ENCODE assay signal across 8 cellular contexts in the genomic region with DNA sequence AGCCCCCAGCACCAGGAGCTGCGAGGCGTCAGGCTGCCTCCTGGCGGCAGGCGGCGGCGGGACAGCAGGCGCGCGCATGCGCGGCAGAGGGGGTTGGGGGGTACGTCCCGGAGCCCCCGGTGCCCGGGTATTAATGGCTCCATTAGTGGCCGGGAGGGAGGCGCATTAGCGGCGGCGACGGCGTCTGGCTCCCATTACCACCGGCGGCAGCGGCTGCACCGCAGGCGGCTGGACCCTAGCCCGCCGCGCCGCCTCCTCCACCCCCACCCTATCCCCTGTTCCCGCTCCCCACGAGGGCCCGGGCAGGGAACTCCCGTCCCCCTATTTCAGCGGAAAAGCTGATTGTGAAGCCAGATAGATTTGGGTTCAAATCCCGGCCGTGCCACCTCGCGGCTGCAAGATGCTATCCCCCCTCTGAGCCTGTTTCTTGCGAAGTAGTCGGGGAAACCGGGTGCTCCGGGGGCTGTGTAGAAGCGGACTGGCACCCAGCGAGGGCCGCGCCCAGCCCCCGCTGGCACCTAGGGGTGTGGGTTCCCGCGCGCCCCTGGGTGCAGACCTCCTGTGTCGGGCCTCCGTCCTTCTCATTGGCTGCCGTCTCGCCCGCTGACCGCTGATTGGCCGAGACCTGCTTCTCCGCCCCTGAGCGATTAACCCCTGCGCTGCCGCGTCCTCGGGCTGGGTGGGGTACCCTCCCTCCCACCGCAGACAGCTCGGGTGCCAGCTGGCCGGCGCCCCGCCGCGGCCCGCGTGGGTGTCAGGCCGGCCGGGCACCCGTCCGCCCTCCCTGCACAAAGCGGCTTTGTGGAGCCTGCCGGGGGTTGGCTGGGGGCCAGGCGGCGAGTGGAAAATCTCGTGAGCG. TPM values are rescaled to one million over a fixed set of nuclear protein-coding genes. Genes with fewer than 3 reads are reported as not detected.
DNase-seq lines count a peak whose midpoint lies in the region; ATAC-seq and TF ChIP-seq lines count a peak whose summit lies in the region.

No MANE protein-coding gene starts in this region.

- H3K4me3 Mint-ChIP-seq in activated CD4-positive, alpha-beta T cell treated with anti-CD3 and anti-CD28 coated beads for 36 hours: no peak overlapping the region

- intact Hi-C loops in activated CD4-positive, alpha-beta T cell treated with anti-CD3 and anti-CD28 coated beads for 36 hours (cut with DNase I, micrococcal nuclease): loop anchor here (1.0 to 5.0 kb wide), 9 partner anchors 10 to 1018 kb away; partner anchors contain the start of genes ARHGEF1 (in 1 of the 2), HNRNPUL1 (in 1 of the 2) and ZNF574 (in 1 of the 2)
- intact Hi-C loops in left colon (cut with DNase I, micrococcal nuclease): loop anchor here in 1 of 2 donors (5.0 kb wide), 1 partner anchor 33 kb away; no protein-coding TSS in a partner anchor

- H3K4me1 Mint-ChIP-seq in activated CD4-positive, alpha-beta T cell treated with anti-CD3 and anti-CD28 coated beads for 36 hours: peaks cover 59% of the 10 kb centered on the region

- DNase-seq in NCI-H2227 treated with DMSO at 0.1 percent for 48 hours (lab: John Stamatoyannopoulos, UW): peak; percentile 97
- DNase-seq in activated CD4-positive, alpha-beta T cell treated with anti-CD3 and anti-CD28 coated beads for 36 hours: peak; percentile 92
- peak; percentile 90 for DNase-seq in left colon
- peak; percentile 72 to 82 for DNase-seq in stimulated activated CD4-positive, alpha-beta T cell treated with anti-CD3 and anti-CD28 coated beads, Interleukin-1b, Interleukin-23, amount 100 ng/mL, for 4 hours (ENCODE audit: low read depth in 2 of 2)

- POLR2A ChIA-PET in activated CD4-positive, alpha-beta T cell treated with anti-CD3 and anti-CD28 coated beads for 36 hours (lab: Charles Lee): interaction anchor here (1.0 to 2.3 kb wide), 5 partner anchors 10 to 37 kb away, joined by 3 to 26 read pairs (median 8); partner anchors contain the start of genes CIC, GSK3A and PRR19

- H3K9me3 Mint-ChIP-seq in activated CD4-positive, alpha-beta T cell treated with anti-CD3 and anti-CD28 coated beads for 36 hours (ENCODE audit: low read depth): no peaks in the 10 kb centered on the region

- H3K27ac ChIP-seq in cingulate gyrus (ENCODE audit: low read depth, low read length): peak overlapping the region; percentile 99

- ATAC-seq in HG03066 (IDR thresholded peaks at IDR 0.05; ENCODE audit: low read depth, unreplicated experiment) (peak; percentile 32), left colon (peak; percentile 46), GM18511 (IDR thresholded peaks at IDR 0.05; ENCODE audit: unreplicated experiment) (no peak)
- ATAC-seq in activated CD4-positive, alpha-beta T cell treated with anti-CD3 and anti-CD28 coated beads for 36 hours: peak; percentile 43

- peak overlapping the region; percentile 89 for H3K27ac Mint-ChIP-seq in activated CD4-positive, alpha-beta T cell treated with anti-CD3 and anti-CD28 coated beads for 36 hours

- H3K36me3 Mint-ChIP-seq in activated CD4-positive, alpha-beta T cell treated with anti-CD3 and anti-CD28 coated beads for 36 hours (ENCODE audit: low read depth): peaks cover 9% of the 10 kb centered on the region

- H3K27me3 Mint-ChIP-seq in activated CD4-positive, alpha-beta T cell treated with anti-CD3 and anti-CD28 coated beads for 36 hours: no peaks in the 10 kb centered on the region

- CTCF ChIA-PET in activated CD4-positive, alpha-beta T cell treated with anti-CD3 and anti-CD28 coated beads for 36 hours (lab: Charles Lee): interaction anchor here (0.6 to 2.7 kb wide), 16 partner anchors 10 to 204 kb away, joined by 3 to 50 read pairs (median 4); partner anchors contain the start of genes CIC, ERF, GSK3A and ZNF526

- peak; percentile 95 for TF ChIP-seq CTCF in GM12873 (IDR thresholded peaks at IDR 0.05; ENCODE audit: insufficient read depth, low read depth, low read length, missing control alignments)

RNA-seq across cellular contexts. Expression of gene CIC, which starts 11.1 kb away (rescaled TPM):
- total RNA-seq in activated CD4-positive, alpha-beta T cell treated with anti-CD3 and anti-CD28 coated beads for 36 hours: 10 to 100 TPM; 62.8 to 66.3 TPM
- total RNA-seq in left colon: 10 to 100 TPM; 43.0 to 47.9 TPM

RNA-seq across cellular contexts. Expression of gene PRR19, which starts 21.8 kb away (rescaled TPM):
- 1 to 10 TPM in 1 of 2 experiments, under 1 TPM in 1; 0.63 to 1.0 TPM for total RNA-seq in activated CD4-positive, alpha-beta T cell treated with anti-CD3 and anti-CD28 coated beads for 36 hours
- under 1 TPM; 0.49 to 0.50 TPM for total RNA-seq in left colon

RNA-seq across cellular contexts. Expression of gene PAFAH1B3, which starts 22.3 kb away (rescaled TPM):
- total RNA-seq in activated CD4-positive, alpha-beta T cell treated with anti-CD3 and anti-CD28 coated beads for 36 hours: 10 to 100 TPM; 43.4 to 53.9 TPM
- 10 to 100 TPM; 25.9 to 40.5 TPM for total RNA-seq in left colon

RNA-seq across cellular contexts. Expression of gene ERF, which starts 25.2 kb away (rescaled TPM):
- total RNA-seq in activated CD4-positive, alpha-beta T cell treated with anti-CD3 and anti-CD28 coated beads for 36 hours: 10 to 100 TPM; 65.5 to 66.4 TPM
- 10 to 100 TPM; 40.8 to 50.1 TPM for total RNA-seq in left colon

RNA-seq across cellular contexts. Expression of gene TMEM145, which starts 33.0 kb away (rescaled TPM):
- under 1 TPM; 0.53 to 0.69 TPM for total RNA-seq in activated CD4-positive, alpha-beta T cell treated with anti-CD3 and anti-CD28 coated beads for 36 hours
- under 1 TPM; 0.21 to 0.25 TPM for total RNA-seq in left colon
